8 cellular contexts compared by ENCODE assay signal in the genomic region with DNA sequence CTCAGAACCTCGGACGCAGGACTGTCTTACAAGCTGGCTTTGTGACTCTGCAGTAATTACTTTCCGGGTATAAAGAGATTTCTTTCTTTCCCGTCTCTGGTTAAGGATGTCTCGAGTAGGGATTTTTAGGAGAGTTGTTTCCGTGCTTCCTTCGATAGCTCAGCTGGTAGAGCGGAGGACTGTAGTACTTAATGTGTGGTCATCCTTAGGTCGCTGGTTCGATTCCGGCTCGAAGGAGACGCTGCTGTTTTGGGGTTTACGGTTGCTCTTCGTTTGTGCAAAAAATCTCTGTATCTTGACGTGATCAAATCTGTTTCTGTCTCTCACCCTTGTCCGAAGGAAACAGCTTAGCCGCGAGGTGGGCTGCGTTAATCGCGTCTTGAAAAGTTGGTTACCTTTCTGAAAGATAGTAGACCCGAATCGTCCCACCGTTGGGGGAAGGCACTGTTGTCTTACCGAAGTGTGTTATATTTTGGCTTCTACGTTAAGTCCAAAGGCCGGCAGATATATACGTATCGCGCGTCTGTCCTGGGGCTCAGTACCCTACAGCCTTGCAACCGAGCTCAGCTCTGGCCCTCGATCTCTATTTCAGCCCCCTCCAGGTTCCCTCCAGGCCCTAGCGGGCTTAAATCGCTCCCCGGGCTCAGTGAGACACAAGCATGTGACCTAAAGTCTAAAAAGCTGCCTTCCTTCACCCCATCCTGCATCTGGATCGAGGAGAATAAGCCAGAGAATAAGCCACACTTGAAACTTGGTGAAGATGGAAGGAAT. TPM values are rescaled to one million over a fixed set of nuclear protein-coding genes. Genes with fewer than 3 reads are reported as not detected.
A peak's percentile ranks its signal among the peaks of the same experiment; 100 is the strongest.
DNase-seq lines count a peak whose midpoint lies in the region; ATAC-seq, FAIRE-seq and TF ChIP-seq lines count a peak whose summit lies in the region.

No MANE protein-coding gene starts in this region.

- no peaks in the 10 kb centered on the region for H4K20me1 ChIP-seq in endothelial cell of umbilical vein (replicated peaks; ENCODE audit: control insufficient read depth, extremely low read depth, insufficient read depth, low read length)

- POLR2A ChIA-PET in AG04450 (lab: Yijun Ruan, JAX) = interaction anchor here (1.0 to 4.3 kb wide), 5 partner anchors 51 to 341 kb away, joined by 4 to 30 read pairs (median 5); partner anchors contain the start of genes PARP2 and PIP4P1
- POLR2A ChIA-PET in endothelial cell of umbilical vein (lab: Charles Lee) = interaction anchor here (0.9 to 1.9 kb wide), 4 partner anchors 18 to 228 kb away, joined by 3 to 6 read pairs (median 4); partner anchors contain the start of genes APEX1 and OSGEP

- no peak for TF ChIP-seq POLR2A in endothelial cell of umbilical vein (IDR thresholded peaks at IDR 0.05; ENCODE audit: low read depth, low read length)

- peak; percentile 27 for ATAC-seq in GM18867 (IDR thresholded peaks at IDR 0.05; ENCODE audit: unreplicated experiment)
- ATAC-seq in HG03159 (IDR thresholded peaks at IDR 0.05; ENCODE audit: unreplicated experiment) = peak; percentile 25

- peak overlapping the region; percentile 98 for H2AFZ ChIP-seq in endothelial cell of umbilical vein (ENCODE audit: low read depth, low read length)

- no peaks in the 10 kb centered on the region for H3K36me3 ChIP-seq in endothelial cell of umbilical vein (ENCODE audit: control insufficient read depth in 2 of 2, extremely low read depth in 1 of 2, insufficient read depth in 2 of 2, low read length in 2 of 2)

- peaks cover 27% of the 10 kb centered on the region for H3K4me1 ChIP-seq in endothelial cell of umbilical vein (ENCODE audit: control insufficient read depth, extremely low read depth, insufficient read depth, low read length)

- intact Hi-C loops in endothelial cell of umbilical vein (cut with micrococcal nuclease) = no loop called here

- peak overlapping the region; percentile 86 for H3K4me3 ChIP-seq in AG04450 (ENCODE audit: low read depth, low read length)
- H3K4me3 ChIP-seq in endothelial cell of umbilical vein (replicated peaks in 1 of 3; ENCODE audit: insufficient read depth in 1 of 3, low read depth in 1 of 3, low read length in 3 of 3) = peak overlapping the region; percentile 40 to 84 (median 80)

- no peaks in the 10 kb centered on the region for H3K79me2 ChIP-seq in endothelial cell of umbilical vein (ENCODE audit: control insufficient read depth, insufficient read depth, low read length)

- dilution Hi-C loops in endothelial cell of umbilical vein (cut with MboI; ENCODE audit: extremely low pct_ligation_motif_present, low sequenced_read_pairs) = no loop called here

- DNase-seq in AG04450 (ENCODE audit: low read depth, low spot score) = peak; percentile 85
- peak; percentile 87 for DNase-seq in NCI-H82 (lab: John Stamatoyannopoulos, UW)
- DNase-seq in activated CD8-positive, alpha-beta memory T cell treated with anti-CD3 and anti-CD28 coated beads for 24 hours = peak; percentile 91
- DNase-seq in endothelial cell of umbilical vein (ENCODE audit: low read depth, low spot score) = peak; percentile 86
- peak; percentile 89 for DNase-seq in midbrain (lab: John Stamatoyannopoulos, UW)
- peak; percentile 51 to 59 for DNase-seq in stimulated activated CD8-positive, alpha-beta memory T cell treated with anti-CD3 and anti-CD28 coated beads, Interleukin-15, amount 100 ng/mL, for 4 hours (ENCODE audit: low read depth in 2 of 2)

- BruUV-seq in endothelial cell of umbilical vein (replicated peaks; lab: Mats Ljungman, UMichigan) = TSS peak; percentile 76

- H3K9me3 ChIP-seq in AG04450 (ENCODE audit: control insufficient read depth, insufficient read depth, low read length) = no peaks in the 10 kb centered on the region
- no peaks in the 10 kb centered on the region for H3K9me3 ChIP-seq in endothelial cell of umbilical vein (replicated peaks; ENCODE audit: control insufficient read depth, insufficient read depth, low read length)

- CTCF ChIA-PET in AG04450 (lab: Charles Lee) (interaction anchor here (0.8 to 3.4 kb wide), 5 partner anchors 69 to 356 kb away, joined by 3 to 16 read pairs (median 4); no protein-coding TSS in a partner anchor), endothelial cell of umbilical vein (lab: Charles Lee) (interaction anchor here (0.9 to 6.4 kb wide), 10 partner anchors 7 to 352 kb away, joined by 3 to 49 read pairs (median 12); partner anchors contain the start of gene PARP2)

- peak overlapping the region; percentile 97 for H3K9ac ChIP-seq in endothelial cell of umbilical vein (replicated peaks; ENCODE audit: extremely low read depth, insufficient read depth, low read length)

- H3K4me2 ChIP-seq in endothelial cell of umbilical vein (ENCODE audit: insufficient read depth, low read length) = peak overlapping the region; percentile 86

- FAIRE-seq in endothelial cell of umbilical vein (lab: Jason Lieb, UNC) = peak; percentile 88

- TF ChIP-seq CTCF in AG04450 (IDR thresholded peaks at IDR 0.05; ENCODE audit: low read depth, low read length) = 0 out of 2 replicates have a peak, but pooled peaks have one; percentile 9
- no peak for TF ChIP-seq CTCF in endothelial cell of umbilical vein (IDR thresholded peaks at IDR 0.05; ENCODE audit: extremely low read depth in 1 of 2, insufficient read depth in 1 of 2, low read depth in 1 of 2, low read length in 2 of 2)

- no peaks in the 10 kb centered on the region for H3K27me3 ChIP-seq in AG04450 (ENCODE audit: control insufficient read depth, insufficient read depth, low read length)
- H3K27me3 ChIP-seq in endothelial cell of umbilical vein (ENCODE audit: control insufficient read depth in 2 of 2, insufficient read depth in 2 of 2, low read length in 2 of 2) = no peaks in the 10 kb centered on the region

- no peaks in the 10 kb centered on the region for H3K9me1 ChIP-seq in endothelial cell of umbilical vein (replicated peaks; ENCODE audit: control insufficient read depth, extremely low read depth, insufficient read depth, low read length)

- H3K27ac ChIP-seq in AG04450 (ENCODE audit: low read depth, low read length) = peak overlapping the region; percentile 99
- H3K27ac ChIP-seq in endothelial cell of umbilical vein (ENCODE audit: insufficient read depth, low read depth, low read length) = peak overlapping the region; percentile 97

TF ChIP-seq in endothelial cell of umbilical vein, 7 proteins besides CTCF, POLR2A, EP300 and RAD21:
- TF ChIP-seq FOS (IDR thresholded peaks at IDR 0.05; ENCODE audit: borderline replicate concordance, insufficient read depth, low read length) (no peak), MYC (IDR thresholded peaks at IDR 0.05; ENCODE audit: low read depth, low read length) (no peak), JUN (IDR thresholded peaks at IDR 0.05; ENCODE audit: borderline replicate concordance, insufficient read depth, insufficient read length, low read depth) (no peak), MAX (IDR thresholded peaks at IDR 0.05; ENCODE audit: insufficient read depth, insufficient read length) (no peak), GATA2 (IDR thresholded peaks at IDR 0.05; ENCODE audit: insufficient read depth, insufficient read length, low read depth, low read length) (peak; percentile 63), POLR2AphosphoS5 (IDR thresholded peaks at IDR 0.05; ENCODE audit: insufficient read depth, low read depth, low read length) (no peak), EZH2 (IDR thresholded peaks at IDR 0.05; ENCODE audit: borderline replicate concordance, low read depth, low read length, severe bottlenecking) (no peak)

RNA-seq across cellular contexts. Expression of gene RNASE4, which starts 1.1 kb away (rescaled TPM):
- polyA plus RNA-seq in AG04450 (2011; rRNA removed) (15.8 and 19.0 TPM in 2 replicates), endothelial cell of umbilical vein (27.4 and 35.1 TPM in 2 replicates)
- polyA minus RNA-seq in AG04450 (2011; rRNA and poly(A)+ RNA removed) = 8.6 and 10.3 TPM in 2 replicates
- 6.9 and 8.7 TPM in 2 replicates for total RNA-seq in endothelial cell of umbilical vein
- polyA plus RNA-seq in endothelial cell of umbilical vein (2011; cell fraction: cytosol; rRNA removed) = 20.2 and 22.4 TPM in 2 replicates
- 9.6 and 11.6 TPM in 2 replicates for polyA plus RNA-seq in endothelial cell of umbilical vein (2011; cell fraction: nucleus; rRNA removed)
- 8.7 and 11.3 TPM in 2 replicates for polyA plus RNA-seq in endothelial cell of umbilical vein (2012)
- 36.5 and 39.6 TPM in 2 replicates for polyA minus RNA-seq in endothelial cell of umbilical vein
- 2.0 TPM for polyA minus RNA-seq in endothelial cell of umbilical vein (2011; cell fraction: cytosol; rRNA and poly(A)+ RNA removed)
- 2.9 and 3.7 TPM in 2 replicates for polyA minus RNA-seq in endothelial cell of umbilical vein (2011; cell fraction: nucleus; rRNA and poly(A)+ RNA removed)

RNA-seq across cellular contexts. Expression of gene ANG, which starts 5.3 kb away (rescaled TPM):
- polyA plus RNA-seq in AG04450 (2011; rRNA removed) = 5.1 TPM in 2 replicates
- 3.3 and 7.6 TPM in 2 replicates for polyA minus RNA-seq in AG04450 (2011; rRNA and poly(A)+ RNA removed)
- total RNA-seq in endothelial cell of umbilical vein = 5.7 and 6.2 TPM in 2 replicates
- polyA plus RNA-seq in endothelial cell of umbilical vein = 11.2 and 12.2 TPM in 2 replicates
- polyA plus RNA-seq in endothelial cell of umbilical vein (2011; cell fraction: cytosol; rRNA removed) = 9.9 and 10.4 TPM in 2 replicates
- polyA plus RNA-seq in endothelial cell of umbilical vein (2011; cell fraction: nucleus; rRNA removed) = 4.4 and 5.2 TPM in 2 replicates
- 6.6 and 7.8 TPM in 2 replicates for polyA plus RNA-seq in endothelial cell of umbilical vein (2012)
- polyA minus RNA-seq in endothelial cell of umbilical vein = 8.2 and 9.7 TPM in 2 replicates
- 3.1 TPM for polyA minus RNA-seq in endothelial cell of umbilical vein (2011; cell fraction: cytosol; rRNA and poly(A)+ RNA removed)
- polyA minus RNA-seq in endothelial cell of umbilical vein (2011; cell fraction: nucleus; rRNA and poly(A)+ RNA removed) = 1.7 and 3.8 TPM in 2 replicates

RNA-seq across cellular contexts. Expression of gene OR6S1, which starts 41.8 kb away (rescaled TPM):
- polyA plus RNA-seq in AG04450 (2011; rRNA removed) (not detected in 2 replicates), endothelial cell of umbilical vein (not detected in 2 replicates)
- not detected in 2 replicates for polyA minus RNA-seq in AG04450 (2011; rRNA and poly(A)+ RNA removed)
- total RNA-seq in endothelial cell of umbilical vein = not detected in 2 replicates
- not detected in 2 replicates for polyA plus RNA-seq in endothelial cell of umbilical vein (2011; cell fraction: cytosol; rRNA removed)
- polyA plus RNA-seq in endothelial cell of umbilical vein (2011; cell fraction: nucleus; rRNA removed) = not detected in 2 replicates
- not detected in 2 replicates for polyA plus RNA-seq in endothelial cell of umbilical vein (2012)
- polyA minus RNA-seq in endothelial cell of umbilical vein = not detected in 2 replicates
- polyA minus RNA-seq in endothelial cell of umbilical vein (2011; cell fraction: cytosol; rRNA and poly(A)+ RNA removed) = not detected
- polyA minus RNA-seq in endothelial cell of umbilical vein (2011; cell fraction: nucleus; rRNA and poly(A)+ RNA removed) = not detected in 2 replicates

Comparison
In these comparisons a context has a peak if more than half of its experiments do, and no peak if none do; other contexts are left out.
1. Peak in every context shown above with its lines: DNase-seq, ATAC-seq, H3K4me3 ChIP-seq and H3K27ac ChIP-seq.